Comparison of ENCODE assay signal across 1 cellular context in the genomic region with DNA sequence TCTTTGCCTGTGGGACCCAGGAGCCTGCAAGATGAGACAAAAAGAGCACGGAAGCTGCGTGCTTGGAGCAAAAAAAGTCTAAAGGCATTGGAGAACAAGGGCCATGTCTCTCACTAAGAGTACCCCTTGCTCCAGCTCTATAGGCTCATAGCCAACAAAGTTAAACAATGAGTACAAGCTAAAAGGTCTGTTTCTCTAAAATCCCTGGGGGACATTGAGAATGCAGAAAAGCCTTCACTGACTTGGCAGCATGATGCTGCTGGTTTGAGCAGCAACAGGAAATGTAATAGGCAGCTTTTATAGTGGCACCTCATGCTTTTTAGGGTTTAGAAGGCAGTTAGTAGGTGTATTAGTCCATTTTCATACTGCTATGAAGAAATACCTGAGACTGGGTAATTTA.
TF ChIP-seq lines count a peak whose summit lies in the region.

No MANE protein-coding gene starts in this region.

TF ChIP-seq in H1, 55 proteins besides CTCF, POLR2A, EP300 and RAD21:
- TF ChIP-seq CBX8 (IDR thresholded peaks at IDR 0.05; ENCODE audit: borderline replicate concordance, low read depth, low read length) (no peak), CEBPB (IDR thresholded peaks at IDR 0.05; ENCODE audit: low read depth, low read length) (no peak), TBP (IDR thresholded peaks at IDR 0.05; ENCODE audit: low read depth, low read length) (no peak), TAF7 (optimal IDR thresholded peaks at IDR 0.05; ENCODE audit: borderline replicate concordance, low read depth, low read length) (no peak), JUND (IDR thresholded peaks at IDR 0.05; ENCODE audit: low read length) (no peak), ASH2L (IDR thresholded peaks at IDR 0.05; ENCODE audit: low read length) (no peak), RBBP5 (IDR thresholded peaks at IDR 0.05; ENCODE audit: borderline replicate concordance, low read depth, low read length) (no peak), BCL11A (IDR thresholded peaks at IDR 0.05; ENCODE audit: low read depth in 2 of 2, low read length in 2 of 2) (no peak), NRF1 (IDR thresholded peaks at IDR 0.05; ENCODE audit: low read depth, low read length) (no peak), POU5F1 (IDR thresholded peaks at IDR 0.05; ENCODE audit: low read depth, low read length) (no peak), SIN3A (conservative IDR thresholded peaks at IDR 0.05 in 1 of 2, IDR thresholded peaks at IDR 0.05 in 1 of 2; ENCODE audit: low read depth in 1 of 2, low read length in 2 of 2) (no peak), RNF2 (IDR thresholded peaks at IDR 0.05; ENCODE audit: borderline replicate concordance, low read depth, low read length, missing control alignments, poor library complexity, severe bottlenecking) (no peak), YY1 (IDR thresholded peaks at IDR 0.05; ENCODE audit: low read depth, low read length) (no peak), HDAC6 (IDR thresholded peaks at IDR 0.05; ENCODE audit: low read depth, low read length) (no peak), SP1 (IDR thresholded peaks at IDR 0.05; ENCODE audit: low read depth, low read length) (no peak)
- TF ChIP-seq, protein P1, sequence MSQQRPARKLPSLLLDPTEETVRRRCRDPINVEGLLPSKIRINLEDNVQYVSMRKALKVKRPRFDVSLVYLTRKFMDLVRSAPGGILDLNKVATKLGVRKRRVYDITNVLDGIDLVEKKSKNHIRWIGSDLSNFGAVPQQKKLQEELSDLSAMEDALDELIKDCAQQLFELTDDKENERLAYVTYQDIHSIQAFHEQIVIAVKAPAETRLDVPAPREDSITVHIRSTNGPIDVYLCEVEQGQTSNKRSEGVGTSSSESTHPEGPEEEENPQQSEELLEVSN (IDR thresholded peaks at IDR 0.05), result no peak
- TF ChIP-seq, protein P2, sequence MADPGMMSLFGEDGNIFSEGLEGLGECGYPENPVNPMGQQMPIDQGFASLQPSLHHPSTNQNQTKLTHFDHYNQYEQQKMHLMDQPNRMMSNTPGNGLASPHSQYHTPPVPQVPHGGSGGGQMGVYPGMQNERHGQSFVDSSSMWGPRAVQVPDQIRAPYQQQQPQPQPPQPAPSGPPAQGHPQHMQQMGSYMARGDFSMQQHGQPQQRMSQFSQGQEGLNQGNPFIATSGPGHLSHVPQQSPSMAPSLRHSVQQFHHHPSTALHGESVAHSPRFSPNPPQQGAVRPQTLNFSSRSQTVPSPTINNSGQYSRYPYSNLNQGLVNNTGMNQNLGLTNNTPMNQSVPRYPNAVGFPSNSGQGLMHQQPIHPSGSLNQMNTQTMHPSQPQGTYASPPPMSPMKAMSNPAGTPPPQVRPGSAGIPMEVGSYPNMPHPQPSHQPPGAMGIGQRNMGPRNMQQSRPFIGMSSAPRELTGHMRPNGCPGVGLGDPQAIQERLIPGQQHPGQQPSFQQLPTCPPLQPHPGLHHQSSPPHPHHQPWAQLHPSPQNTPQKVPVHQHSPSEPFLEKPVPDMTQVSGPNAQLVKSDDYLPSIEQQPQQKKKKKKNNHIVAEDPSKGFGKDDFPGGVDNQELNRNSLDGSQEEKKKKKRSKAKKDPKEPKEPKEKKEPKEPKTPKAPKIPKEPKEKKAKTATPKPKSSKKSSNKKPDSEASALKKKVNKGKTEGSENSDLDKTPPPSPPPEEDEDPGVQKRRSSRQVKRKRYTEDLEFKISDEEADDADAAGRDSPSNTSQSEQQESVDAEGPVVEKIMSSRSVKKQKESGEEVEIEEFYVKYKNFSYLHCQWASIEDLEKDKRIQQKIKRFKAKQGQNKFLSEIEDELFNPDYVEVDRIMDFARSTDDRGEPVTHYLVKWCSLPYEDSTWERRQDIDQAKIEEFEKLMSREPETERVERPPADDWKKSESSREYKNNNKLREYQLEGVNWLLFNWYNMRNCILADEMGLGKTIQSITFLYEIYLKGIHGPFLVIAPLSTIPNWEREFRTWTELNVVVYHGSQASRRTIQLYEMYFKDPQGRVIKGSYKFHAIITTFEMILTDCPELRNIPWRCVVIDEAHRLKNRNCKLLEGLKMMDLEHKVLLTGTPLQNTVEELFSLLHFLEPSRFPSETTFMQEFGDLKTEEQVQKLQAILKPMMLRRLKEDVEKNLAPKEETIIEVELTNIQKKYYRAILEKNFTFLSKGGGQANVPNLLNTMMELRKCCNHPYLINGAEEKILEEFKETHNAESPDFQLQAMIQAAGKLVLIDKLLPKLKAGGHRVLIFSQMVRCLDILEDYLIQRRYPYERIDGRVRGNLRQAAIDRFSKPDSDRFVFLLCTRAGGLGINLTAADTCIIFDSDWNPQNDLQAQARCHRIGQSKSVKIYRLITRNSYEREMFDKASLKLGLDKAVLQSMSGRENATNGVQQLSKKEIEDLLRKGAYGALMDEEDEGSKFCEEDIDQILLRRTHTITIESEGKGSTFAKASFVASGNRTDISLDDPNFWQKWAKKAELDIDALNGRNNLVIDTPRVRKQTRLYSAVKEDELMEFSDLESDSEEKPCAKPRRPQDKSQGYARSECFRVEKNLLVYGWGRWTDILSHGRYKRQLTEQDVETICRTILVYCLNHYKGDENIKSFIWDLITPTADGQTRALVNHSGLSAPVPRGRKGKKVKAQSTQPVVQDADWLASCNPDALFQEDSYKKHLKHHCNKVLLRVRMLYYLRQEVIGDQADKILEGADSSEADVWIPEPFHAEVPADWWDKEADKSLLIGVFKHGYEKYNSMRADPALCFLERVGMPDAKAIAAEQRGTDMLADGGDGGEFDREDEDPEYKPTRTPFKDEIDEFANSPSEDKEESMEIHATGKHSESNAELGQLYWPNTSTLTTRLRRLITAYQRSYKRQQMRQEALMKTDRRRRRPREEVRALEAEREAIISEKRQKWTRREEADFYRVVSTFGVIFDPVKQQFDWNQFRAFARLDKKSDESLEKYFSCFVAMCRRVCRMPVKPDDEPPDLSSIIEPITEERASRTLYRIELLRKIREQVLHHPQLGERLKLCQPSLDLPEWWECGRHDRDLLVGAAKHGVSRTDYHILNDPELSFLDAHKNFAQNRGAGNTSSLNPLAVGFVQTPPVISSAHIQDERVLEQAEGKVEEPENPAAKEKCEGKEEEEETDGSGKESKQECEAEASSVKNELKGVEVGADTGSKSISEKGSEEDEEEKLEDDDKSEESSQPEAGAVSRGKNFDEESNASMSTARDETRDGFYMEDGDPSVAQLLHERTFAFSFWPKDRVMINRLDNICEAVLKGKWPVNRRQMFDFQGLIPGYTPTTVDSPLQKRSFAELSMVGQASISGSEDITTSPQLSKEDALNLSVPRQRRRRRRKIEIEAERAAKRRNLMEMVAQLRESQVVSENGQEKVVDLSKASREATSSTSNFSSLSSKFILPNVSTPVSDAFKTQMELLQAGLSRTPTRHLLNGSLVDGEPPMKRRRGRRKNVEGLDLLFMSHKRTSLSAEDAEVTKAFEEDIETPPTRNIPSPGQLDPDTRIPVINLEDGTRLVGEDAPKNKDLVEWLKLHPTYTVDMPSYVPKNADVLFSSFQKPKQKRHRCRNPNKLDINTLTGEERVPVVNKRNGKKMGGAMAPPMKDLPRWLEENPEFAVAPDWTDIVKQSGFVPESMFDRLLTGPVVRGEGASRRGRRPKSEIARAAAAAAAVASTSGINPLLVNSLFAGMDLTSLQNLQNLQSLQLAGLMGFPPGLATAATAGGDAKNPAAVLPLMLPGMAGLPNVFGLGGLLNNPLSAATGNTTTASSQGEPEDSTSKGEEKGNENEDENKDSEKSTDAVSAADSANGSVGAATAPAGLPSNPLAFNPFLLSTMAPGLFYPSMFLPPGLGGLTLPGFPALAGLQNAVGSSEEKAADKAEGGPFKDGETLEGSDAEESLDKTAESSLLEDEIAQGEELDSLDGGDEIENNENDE (IDR thresholded peaks at IDR 0.05; ENCODE audit: insufficient replicate concordance, low read length), result no peak
